In the genomic region with DNA sequence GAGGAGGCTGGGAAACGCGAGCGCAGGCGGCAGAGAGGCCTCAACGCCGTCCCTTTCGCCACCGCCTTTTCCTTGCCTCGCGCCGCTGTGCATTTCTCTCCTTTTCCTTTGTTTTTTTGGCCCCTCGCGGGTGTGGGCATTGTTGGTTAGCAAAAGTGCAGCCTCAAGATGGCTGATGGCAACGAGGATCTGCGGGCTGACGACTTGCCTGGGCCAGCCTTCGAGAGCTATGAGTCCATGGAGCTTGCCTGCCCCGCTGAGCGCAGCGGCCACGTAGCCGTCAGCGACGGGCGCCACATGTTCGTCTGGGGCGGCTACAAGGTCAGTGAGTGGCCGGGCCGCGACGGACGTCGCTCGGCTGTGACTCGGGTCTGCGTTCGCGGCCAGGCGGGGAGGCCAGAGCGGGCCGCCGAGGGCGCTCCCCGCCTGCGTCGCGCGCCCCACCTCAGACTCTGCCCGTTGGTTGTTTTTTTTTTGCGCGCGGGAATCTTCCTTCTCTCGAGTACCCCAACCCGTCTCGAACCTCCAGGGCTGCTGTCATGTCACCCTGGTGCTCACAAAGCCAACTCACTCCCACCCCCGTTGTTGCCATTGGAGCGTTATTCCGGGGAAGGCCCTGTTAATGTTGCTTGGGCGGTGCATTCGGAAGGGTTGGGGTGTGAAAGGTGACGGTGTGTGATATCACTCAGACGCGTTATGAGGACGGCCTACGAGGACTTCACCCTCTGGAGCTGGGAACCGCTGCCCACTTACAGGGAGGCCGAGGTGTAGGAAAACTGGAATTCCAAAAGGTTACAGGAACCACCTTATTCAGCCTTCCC, we compare ENCODE assay signal across 1 cellular context.
TF ChIP-seq lines count a peak whose summit lies in the region.

No MANE protein-coding gene starts in this region.

TF ChIP-seq in WTC11, 78 proteins besides CTCF, POLR2A, EP300 and RAD21 (continued from another document):
- TF ChIP-seq, protein P1, sequence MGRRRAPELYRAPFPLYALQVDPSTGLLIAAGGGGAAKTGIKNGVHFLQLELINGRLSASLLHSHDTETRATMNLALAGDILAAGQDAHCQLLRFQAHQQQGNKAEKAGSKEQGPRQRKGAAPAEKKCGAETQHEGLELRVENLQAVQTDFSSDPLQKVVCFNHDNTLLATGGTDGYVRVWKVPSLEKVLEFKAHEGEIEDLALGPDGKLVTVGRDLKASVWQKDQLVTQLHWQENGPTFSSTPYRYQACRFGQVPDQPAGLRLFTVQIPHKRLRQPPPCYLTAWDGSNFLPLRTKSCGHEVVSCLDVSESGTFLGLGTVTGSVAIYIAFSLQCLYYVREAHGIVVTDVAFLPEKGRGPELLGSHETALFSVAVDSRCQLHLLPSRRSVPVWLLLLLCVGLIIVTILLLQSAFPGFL (CRISPR knock-in tag; IDR thresholded peaks at IDR 0.05; ENCODE audit: borderline replicate concordance): no peak
- TF ChIP-seq, protein P2, sequence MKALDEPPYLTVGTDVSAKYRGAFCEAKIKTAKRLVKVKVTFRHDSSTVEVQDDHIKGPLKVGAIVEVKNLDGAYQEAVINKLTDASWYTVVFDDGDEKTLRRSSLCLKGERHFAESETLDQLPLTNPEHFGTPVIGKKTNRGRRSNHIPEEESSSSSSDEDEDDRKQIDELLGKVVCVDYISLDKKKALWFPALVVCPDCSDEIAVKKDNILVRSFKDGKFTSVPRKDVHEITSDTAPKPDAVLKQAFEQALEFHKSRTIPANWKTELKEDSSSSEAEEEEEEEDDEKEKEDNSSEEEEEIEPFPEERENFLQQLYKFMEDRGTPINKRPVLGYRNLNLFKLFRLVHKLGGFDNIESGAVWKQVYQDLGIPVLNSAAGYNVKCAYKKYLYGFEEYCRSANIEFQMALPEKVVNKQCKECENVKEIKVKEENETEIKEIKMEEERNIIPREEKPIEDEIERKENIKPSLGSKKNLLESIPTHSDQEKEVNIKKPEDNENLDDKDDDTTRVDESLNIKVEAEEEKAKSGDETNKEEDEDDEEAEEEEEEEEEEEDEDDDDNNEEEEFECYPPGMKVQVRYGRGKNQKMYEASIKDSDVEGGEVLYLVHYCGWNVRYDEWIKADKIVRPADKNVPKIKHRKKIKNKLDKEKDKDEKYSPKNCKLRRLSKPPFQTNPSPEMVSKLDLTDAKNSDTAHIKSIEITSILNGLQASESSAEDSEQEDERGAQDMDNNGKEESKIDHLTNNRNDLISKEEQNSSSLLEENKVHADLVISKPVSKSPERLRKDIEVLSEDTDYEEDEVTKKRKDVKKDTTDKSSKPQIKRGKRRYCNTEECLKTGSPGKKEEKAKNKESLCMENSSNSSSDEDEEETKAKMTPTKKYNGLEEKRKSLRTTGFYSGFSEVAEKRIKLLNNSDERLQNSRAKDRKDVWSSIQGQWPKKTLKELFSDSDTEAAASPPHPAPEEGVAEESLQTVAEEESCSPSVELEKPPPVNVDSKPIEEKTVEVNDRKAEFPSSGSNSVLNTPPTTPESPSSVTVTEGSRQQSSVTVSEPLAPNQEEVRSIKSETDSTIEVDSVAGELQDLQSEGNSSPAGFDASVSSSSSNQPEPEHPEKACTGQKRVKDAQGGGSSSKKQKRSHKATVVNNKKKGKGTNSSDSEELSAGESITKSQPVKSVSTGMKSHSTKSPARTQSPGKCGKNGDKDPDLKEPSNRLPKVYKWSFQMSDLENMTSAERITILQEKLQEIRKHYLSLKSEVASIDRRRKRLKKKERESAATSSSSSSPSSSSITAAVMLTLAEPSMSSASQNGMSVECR (CRISPR knock-in tag; IDR thresholded peaks at IDR 0.05; ENCODE audit: borderline replicate concordance): peak; percentile 88
- TF ChIP-seq SMAD4 (CRISPR knock-in tag; IDR thresholded peaks at IDR 0.05): peak; percentile 57; the same call in 1 of the 2 replicates
- no peak for TF ChIP-seq NR3C1 (CRISPR knock-in tag; conservative IDR thresholded peaks at IDR 0.05; ENCODE audit: low read depth)
TF ChIP-seq in WTC11: peak in this region for 8.
